ENCODE assay signal across 18 cellular contexts in the genomic region with DNA sequence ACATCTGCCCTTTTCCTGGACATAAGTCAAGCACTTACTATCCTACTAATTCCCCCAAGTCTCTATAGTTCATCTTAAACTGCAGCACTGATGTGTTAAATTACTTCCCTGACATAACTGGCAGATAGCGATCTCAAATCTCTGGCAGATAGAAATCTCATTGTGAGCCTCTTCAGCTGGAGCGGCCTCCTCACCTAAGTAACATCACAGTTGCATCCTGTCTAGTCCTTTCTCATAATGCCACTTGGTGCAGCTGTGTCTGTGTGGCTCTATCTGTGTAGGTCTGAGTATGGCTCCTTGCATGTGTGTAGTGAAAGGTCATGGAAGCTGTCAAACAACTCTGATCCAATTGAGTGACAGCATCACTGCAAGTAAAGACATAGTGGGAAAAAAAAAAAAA. TPM values are rescaled to one million over a fixed set of nuclear protein-coding genes. Genes with fewer than 3 reads are reported as not detected.
"Had no signal": no experiment of that assay in that cellular context is flagged by ENCODE, and none has a peak within 500 bp of the region (broad histone marks: within the 10 kb centered on the region; RNA-seq: fewer than 3 reads in every experiment).

No MANE protein-coding gene starts in this region.

- H3K4me1 ChIP-seq: transverse colon had no signal

- DNase-seq: activated CD4-positive, alpha-beta memory T cell treated with anti-CD3 and anti-CD28 coated beads, Interleukin-2, amount 10 ng/mL, durations not matched to agents 7 days and 5 days; activated CD4-positive, alpha-beta T cell treated with anti-CD3 and anti-CD28 coated beads for 36 hours; activated gamma-delta T cell; activated naive CD8-positive, alpha-beta T cell treated with anti-CD3 and anti-CD28 coated beads for 36 hours; activated T-cell treated with anti-CD3 and anti-CD28 coated beads, Interleukin-2, amount 50 U/mL, for 48 hours; brain microvascular endothelial cell; effector memory CD4-positive, alpha-beta T cell; kidney glomerular epithelial cell; naive B cell; stimulated activated CD4-positive, alpha-beta T cell treated with anti-CD3 and anti-CD28 coated beads, Interleukin-1b, Interleukin-23, amount 100 ng/mL, for 48 hours; T-helper 9 cell; transverse colon had no signal

- H3K9me3 ChIP-seq: right atrium auricular region, transverse colon had no signal

- H2AFZ ChIP-seq: hepatocyte had no signal

- H3K27ac ChIP-seq: brain microvascular endothelial cell, hepatocyte, right atrium auricular region, transverse colon, VCaP had no signal

- H3K79me2 ChIP-seq: hepatocyte had no signal

- H3K4me2 ChIP-seq: hepatocyte, smooth muscle cell had no signal

- H3K4me3 ChIP-seq: hepatocyte, lung, right atrium auricular region, smooth muscle cell, transverse colon had no signal

- H3K27me3 ChIP-seq: brain microvascular endothelial cell, hepatocyte, right atrium auricular region had no signal

- H3K36me3 ChIP-seq: brain microvascular endothelial cell, right atrium auricular region, transverse colon had no signal

- ATAC-seq: activated CD4-positive, alpha-beta T cell treated with anti-CD3 and anti-CD28 coated beads for 36 hours; stimulated activated memory B cell treated with anti-CD40 and anti-IgM and Interleukin-4, amounts not matched to agents 10 μg/mL and 1 μg/mL and 100 μg/mL, for 72 hours had no signal

RNA-seq across cellular contexts. Expression of a gene that starts 53.6 kb away (rescaled TPM):
- total RNA-seq: activated CD4-positive, alpha-beta memory T cell treated with anti-CD3 and anti-CD28 coated beads, Interleukin-2, amount 10 ng/mL, durations not matched to agents 7 days and 5 days had no signal
